Comparison of ENCODE assay signal across 9 cellular contexts in the genomic region with DNA sequence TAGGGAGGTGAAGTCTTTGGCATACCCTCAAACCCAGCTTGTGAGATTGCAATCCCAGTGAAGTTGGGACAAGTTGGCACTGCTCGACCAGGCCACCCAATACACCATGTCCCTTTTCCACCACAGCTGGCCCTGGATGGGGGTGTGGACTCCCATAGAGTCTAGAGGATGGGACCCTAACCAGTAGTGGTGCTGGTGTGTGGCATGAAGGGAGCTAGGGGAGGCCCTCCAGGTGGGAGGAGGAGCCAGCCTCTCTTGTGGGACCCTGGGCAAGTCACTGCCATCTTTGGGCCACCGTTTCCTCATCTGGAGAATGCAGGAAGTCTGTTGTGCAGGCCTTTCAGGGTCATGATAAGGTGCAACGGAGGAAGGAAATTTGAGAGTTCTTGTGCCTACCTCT.
"Had no signal": no experiment of that assay in that cellular context is flagged by ENCODE, and none has a peak within 500 bp of the region (broad histone marks: within the 10 kb centered on the region; RNA-seq: fewer than 3 reads in every experiment).

No MANE protein-coding gene starts in this region.

- DNase-seq: GM23248, GOT3, H7, HFFc6 had no signal

- H3K36me3 Mint-ChIP-seq: IgD-negative memory B cell had no signal

- H3K4me1 ChIP-seq: HAP-1 had no signal

- H3K4me1 Mint-ChIP-seq: IgD-negative memory B cell had no signal

- H2AFZ ChIP-seq: GM23248 had no signal

- H3K27me3 Mint-ChIP-seq: IgD-negative memory B cell had no signal

- H3K4me3 ChIP-seq: GM23248, HAP-1 had no signal

- H3K4me3 Mint-ChIP-seq: HFFc6, IgD-negative memory B cell had no signal

- H3K36me3 ChIP-seq: HAP-1 had no signal

- ATAC-seq: HCT116, HepG2 had no signal

- H3K27ac ChIP-seq: GM23248, HL-60 had no signal

- H3K9me3 ChIP-seq: HAP-1 had no signal

- H3K27ac Mint-ChIP-seq: HFFc6, IgD-negative memory B cell had no signal
